Comparison of ENCODE assay signal across 22 cellular contexts in genomic region chr18:13315000-13315399, GRCh38.
A peak's percentile ranks its signal among the peaks of the same experiment; 100 is the strongest.
DNase-seq lines count a peak whose midpoint lies in the region; ATAC-seq, FAIRE-seq and TF ChIP-seq lines count a peak whose summit lies in the region.
"Had no signal": no experiment of that assay in that cellular context is flagged by ENCODE, and none has a peak within 500 bp of the region (broad histone marks: within the 10 kb centered on the region; RNA-seq: fewer than 3 reads in every experiment).

No MANE protein-coding gene starts in this region.

- no peak overlapping the region for H2AFZ ChIP-seq in HepG2 (ENCODE audit: low read length)
- H2AFZ ChIP-seq: GM23338 had no signal

- intact Hi-C loops in HepG2 (cut with micrococcal nuclease; ENCODE audit: unreplicated experiment) = loop anchor here (5.0 kb wide), 1 partner anchor 37 kb away; no protein-coding TSS in a partner anchor

- POLR2A ChIA-PET in HepG2 (lab: Yijun Ruan, JAX) = no interaction called here
- POLR2A ChIA-PET in T-cell (lab: Charles Lee) = no interaction called here

- H3K27me3 ChIP-seq in liver (ENCODE audit: control insufficient read depth in 4 of 4, insufficient read depth in 4 of 4, low read length in 3 of 4) (no peaks in the 10 kb centered on the region), HepG2 (ENCODE audit: control insufficient read depth in 1 of 2, insufficient read depth in 2 of 2, low read length in 2 of 2) (no peaks in the 10 kb centered on the region)

- DNase-seq in HepG2 (ENCODE audit: low spot score) (no peak), left lobe of liver (ENCODE audit: low spot score) (peak; percentile 77), osteocyte (ENCODE audit: extremely low spot score, unreplicated experiment) (peak; percentile 59), T-cell (no peak)
- DNase-seq in stimulated activated CD4-positive, alpha-beta T cell treated with anti-CD3 and anti-CD28 coated beads, Interleukin-12 subunit alpha, Interleukin-12 subunit beta, amount 100 ng/mL, for 4 hours = no peak
- DNase-seq in stimulated activated naive CD8-positive, alpha-beta T cell treated with anti-CD3 and anti-CD28 coated beads, Interleukin-15, Interleukin-2, amounts not matched to agents 100 U/mL and 50 U/mL, for 24 hours = no peak
- DNase-seq: C1 segment of cervical spinal cord; Calu3; CD4-positive, alpha-beta memory T cell; COR-L47; DMS53; DMS79 treated with DMSO at 0.1 percent for 48 hours; GF-D8; H9 had no signal

- no peak for TF ChIP-seq RAD21 in liver (IDR thresholded peaks at IDR 0.05)
- TF ChIP-seq RAD21 in HepG2 (CRISPR knock-in tag; IDR thresholded peaks at IDR 0.05) = no peak

- no TSS peak for BruUV-seq in HepG2 (replicated peaks; lab: Mats Ljungman, UMichigan)

- H3K36me3 ChIP-seq in liver (ENCODE audit: control insufficient read depth in 4 of 4, insufficient read depth in 3 of 4, low read depth in 1 of 4, low read length in 3 of 4) = no peaks in the 10 kb centered on the region
- no peaks in the 10 kb centered on the region for H3K36me3 ChIP-seq in HepG2 (replicated peaks in 1 of 2; ENCODE audit: control insufficient read depth in 1 of 2, insufficient read depth in 2 of 2, low read length in 2 of 2)

- H3K4me1 Mint-ChIP-seq in osteocyte (ENCODE audit: unreplicated experiment) = no peaks in the 10 kb centered on the region
- H3K4me1 Mint-ChIP-seq in T-cell = peaks cover 27 to 31% (median 31%) of the 10 kb centered on the region in 3 donors
- H3K4me1 Mint-ChIP-seq: B cell, GM23338, H9 had no signal

- CTCF ChIA-PET in HepG2 (lab: Yijun Ruan, JAX; ENCODE audit: low intra/inter-chr PET ratio, low total read pairs) (no interaction called here), T-cell (lab: Charles Lee) (interaction anchor here in 1 of 2 donors (0.8 kb wide), 1 partner anchor 99 kb away, joined by 3 read pairs; no protein-coding TSS in a partner anchor)

- H3K4me2 ChIP-seq in HepG2 (ENCODE audit: low read depth, low read length) = no peak overlapping the region
- H3K4me2 ChIP-seq: GM23338 had no signal

- TF ChIP-seq CTCF in liver (IDR thresholded peaks at IDR 0.05; ENCODE audit: low read depth, low read length, missing input control) = no peak
- TF ChIP-seq CTCF in HepG2 (CRISPR knock-in tag; IDR thresholded peaks at IDR 0.05) = no peak
- no peak for TF ChIP-seq CTCF in osteocyte (IDR thresholded peaks at IDR 0.05)

- WGBS in liver = 33% methylated on average over 2 of the region's 2 CpGs
- WGBS in HepG2 (ENCODE audit: low lambda C conversion rate) = 100% methylated on average over 2 of the region's 2 CpGs

- H3K27ac Mint-ChIP-seq in osteocyte (ENCODE audit: unreplicated experiment) (no peak overlapping the region), T-cell (no peak overlapping the region)
- H3K27ac Mint-ChIP-seq: B cell, GM23338, H9 had no signal

- H3K27me3 Mint-ChIP-seq in osteocyte (ENCODE audit: unreplicated experiment) = no peaks in the 10 kb centered on the region
- no peaks in the 10 kb centered on the region for H3K27me3 Mint-ChIP-seq in T-cell

- TF ChIP-seq EP300 in HepG2 (IDR thresholded peaks at IDR 0.05; ENCODE audit: low read depth in 2 of 2, low read length in 2 of 2) (no peak), HepG2 (CRISPR knock-in tag; IDR thresholded peaks at IDR 0.05; ENCODE audit: borderline replicate concordance) (no peak)

- H3K9me3 Mint-ChIP-seq in osteocyte (ENCODE audit: unreplicated experiment) (peaks cover 13% of the 10 kb centered on the region), T-cell (peaks cover 10 to 21% (median 16%) of the 10 kb centered on the region in 3 donors)

- peaks cover 2% of the 10 kb centered on the region for H3K36me3 Mint-ChIP-seq in osteocyte (ENCODE audit: unreplicated experiment)
- peaks cover 13% of the 10 kb centered on the region for H3K36me3 Mint-ChIP-seq in T-cell

- ATAC-seq in HepG2 = no peak
- peak; percentile 59 for ATAC-seq in left lobe of liver
- ATAC-seq in T-cell (replicated peaks in 1 of 4) = no peak
- ATAC-seq in stimulated activated naive CD8-positive, alpha-beta T cell treated with anti-CD3 and anti-CD28 coated beads, Interleukin-15, Interleukin-2, amounts not matched to agents 100 U/mL and 50 U/mL, for 24 hours = no peak
- ATAC-seq: GM23338, HCT116 had no signal

- no peak for FAIRE-seq in HepG2 (lab: Jason Lieb, UNC)
- FAIRE-seq: A204.1, GM12891, GM18507 had no signal

- H3K27ac ChIP-seq in liver (ENCODE audit: low read depth in 1 of 2, low read length in 2 of 2) = no peak overlapping the region
- no peak overlapping the region for H3K27ac ChIP-seq in HepG2 (ENCODE audit: extremely low read length, insufficient read depth, low read length)
- H3K27ac ChIP-seq: 22Rv1 had no signal

- TF ChIP-seq POLR2A in HepG2 (IDR thresholded peaks at IDR 0.05; ENCODE audit: insufficient read depth in 1 of 2, low read depth in 2 of 2, low read length in 2 of 2) = no peak

- H3K4me1 ChIP-seq in liver (ENCODE audit: control insufficient read depth in 4 of 4, insufficient read depth in 4 of 4, low read length in 3 of 4) (peaks cover 4 to 37% (median 22%) of the 10 kb centered on the region in 4 donors), HepG2 (ENCODE audit: insufficient read depth, low read length) (peaks cover 20% of the 10 kb centered on the region)

- H4K20me1 ChIP-seq in HepG2 (ENCODE audit: insufficient read depth, low read length) = no peaks in the 10 kb centered on the region

- in situ Hi-C loops in HepG2 (cut with HindIII; ENCODE audit: extremely low pct_ligation_motif_present, low pct_unique_long_range_greater_than_20kb) = no loop called here

- H3K9ac ChIP-seq in liver (ENCODE audit: low read depth in 1 of 2, low read length in 2 of 2) (no peak overlapping the region), HepG2 (ENCODE audit: insufficient read depth, low read depth, low read length) (no peak overlapping the region)

- peaks cover 0 to 5% (median 2%) of the 10 kb centered on the region in 4 donors for H3K9me3 ChIP-seq in liver (ENCODE audit: control insufficient read depth in 4 of 4, low read length in 3 of 4)
- H3K9me3 ChIP-seq in HepG2 (ENCODE audit: low read length) = peaks cover 16% of the 10 kb centered on the region

- H3K4me3 ChIP-seq in liver (ENCODE audit: low read depth in 1 of 3, low read length in 3 of 3) = no peak overlapping the region
- H3K4me3 ChIP-seq in HepG2 (replicated peaks in 1 of 3; ENCODE audit: insufficient read depth in 1 of 3, low read depth in 2 of 3, low read length in 3 of 3) = no peak overlapping the region
- H3K4me3 ChIP-seq: GM23338 had no signal

- no peak overlapping the region for H3K4me3 Mint-ChIP-seq in osteocyte (ENCODE audit: unreplicated experiment)
- no peak overlapping the region for H3K4me3 Mint-ChIP-seq in T-cell
- H3K4me3 Mint-ChIP-seq: B cell, GM23338, H9 had no signal

- no peaks in the 10 kb centered on the region for H3K79me2 ChIP-seq in HepG2 (ENCODE audit: insufficient read depth, low read length)

TF ChIP-seq in liver, 16 proteins besides CTCF, POLR2A, EP300 and RAD21 (continues in another document):
- TF ChIP-seq FOXA1 (IDR thresholded peaks at IDR 0.05) = no peak
- TF ChIP-seq GABPA (IDR thresholded peaks at IDR 0.05 in 1 of 2, conservative IDR thresholded peaks at IDR 0.05 in 1 of 2) = no peak
- TF ChIP-seq, protein P1, sequence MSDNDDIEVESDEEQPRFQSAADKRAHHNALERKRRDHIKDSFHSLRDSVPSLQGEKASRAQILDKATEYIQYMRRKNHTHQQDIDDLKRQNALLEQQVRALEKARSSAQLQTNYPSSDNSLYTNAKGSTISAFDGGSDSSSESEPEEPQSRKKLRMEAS (IDR thresholded peaks at IDR 0.05) = no peak
- TF ChIP-seq FOXA2 (IDR thresholded peaks at IDR 0.05) = no peak

TF ChIP-seq in HepG2, 621 proteins besides CTCF, POLR2A, EP300 and RAD21 (continues in another document):
- TF ChIP-seq ZNF780A (CRISPR knock-in tag; IDR thresholded peaks at IDR 0.05) = no peak
- TF ChIP-seq, protein P2, sequence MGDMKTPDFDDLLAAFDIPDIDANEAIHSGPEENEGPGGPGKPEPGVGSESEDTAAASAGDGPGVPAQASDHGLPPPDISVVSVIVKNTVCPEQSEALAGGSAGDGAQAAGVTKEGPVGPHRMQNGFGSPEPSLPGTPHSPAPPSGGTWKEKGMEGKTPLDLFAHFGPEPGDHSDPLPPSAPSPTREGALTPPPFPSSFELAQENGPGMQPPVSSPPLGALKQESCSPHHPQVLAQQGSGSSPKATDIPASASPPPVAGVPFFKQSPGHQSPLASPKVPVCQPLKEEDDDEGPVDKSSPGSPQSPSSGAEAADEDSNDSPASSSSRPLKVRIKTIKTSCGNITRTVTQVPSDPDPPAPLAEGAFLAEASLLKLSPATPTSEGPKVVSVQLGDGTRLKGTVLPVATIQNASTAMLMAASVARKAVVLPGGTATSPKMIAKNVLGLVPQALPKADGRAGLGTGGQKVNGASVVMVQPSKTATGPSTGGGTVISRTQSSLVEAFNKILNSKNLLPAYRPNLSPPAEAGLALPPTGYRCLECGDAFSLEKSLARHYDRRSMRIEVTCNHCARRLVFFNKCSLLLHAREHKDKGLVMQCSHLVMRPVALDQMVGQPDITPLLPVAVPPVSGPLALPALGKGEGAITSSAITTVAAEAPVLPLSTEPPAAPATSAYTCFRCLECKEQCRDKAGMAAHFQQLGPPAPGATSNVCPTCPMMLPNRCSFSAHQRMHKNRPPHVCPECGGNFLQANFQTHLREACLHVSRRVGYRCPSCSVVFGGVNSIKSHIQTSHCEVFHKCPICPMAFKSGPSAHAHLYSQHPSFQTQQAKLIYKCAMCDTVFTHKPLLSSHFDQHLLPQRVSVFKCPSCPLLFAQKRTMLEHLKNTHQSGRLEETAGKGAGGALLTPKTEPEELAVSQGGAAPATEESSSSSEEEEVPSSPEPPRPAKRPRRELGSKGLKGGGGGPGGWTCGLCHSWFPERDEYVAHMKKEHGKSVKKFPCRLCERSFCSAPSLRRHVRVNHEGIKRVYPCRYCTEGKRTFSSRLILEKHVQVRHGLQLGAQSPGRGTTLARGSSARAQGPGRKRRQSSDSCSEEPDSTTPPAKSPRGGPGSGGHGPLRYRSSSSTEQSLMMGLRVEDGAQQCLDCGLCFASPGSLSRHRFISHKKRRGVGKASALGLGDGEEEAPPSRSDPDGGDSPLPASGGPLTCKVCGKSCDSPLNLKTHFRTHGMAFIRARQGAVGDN (CRISPR knock-in tag; IDR thresholded peaks at IDR 0.05) = no peak
- no peak for TF ChIP-seq ZNF879 (CRISPR knock-in tag; IDR thresholded peaks at IDR 0.05)

Comparison
In these comparisons a context has a peak if more than half of its experiments do, and no peak if none do; other contexts are left out.
1. DNase-seq: peak in left lobe of liver (single experiment) and osteocyte (single experiment); none in HepG2 (single experiment), stimulated activated CD4-positive, alpha-beta T cell treated with anti-CD3 and anti-CD28 coated beads, Interleukin-12 subunit alpha, Interleukin-12 subunit beta, amount 100 ng/mL, for 4 hours (single experiment), T-cell (0 of 34) and stimulated activated naive CD8-positive, alpha-beta T cell treated with anti-CD3 and anti-CD28 coated beads, Interleukin-15, Interleukin-2, amounts not matched to agents 100 U/mL and 50 U/mL, for 24 hours (single experiment).